17 cellular contexts compared by ENCODE assay signal in genomic region chr6:117544725-117545124, GRCh38.
"Had no signal": no experiment of that assay in that cellular context is flagged by ENCODE, and none has a peak within 500 bp of the region (broad histone marks: within the 10 kb centered on the region; RNA-seq: fewer than 3 reads in every experiment).

No MANE protein-coding gene starts in this region.

- ATAC-seq: T-helper 17 cell had no signal

- FAIRE-seq: TTC549 had no signal

- H3K27me3 ChIP-seq: right lobe of liver, upper lobe of left lung had no signal

- DNase-seq: activated CD4-positive, alpha-beta T cell treated with anti-CD3 and anti-CD28 coated beads, Interleukin-2, amount 50 U/mL, for 1 hour; activated CD4-positive, CD25-positive, alpha-beta regulatory T cell; activated naive CD4-positive, alpha-beta T cell treated with anti-CD3 and anti-CD28 coated beads, Interleukin-2, amount 10 ng/mL, durations not matched to agents 7 days and 5 days; central memory CD4-positive, alpha-beta T cell; cortex of kidney; effector CD8-positive, alpha-beta T cell; hippocampal formation; midbrain; naive B cell; stimulated activated CD4-positive, alpha-beta T cell treated with anti-CD3 and anti-CD28 coated beads, Interleukin-12 subunit alpha, Interleukin-12 subunit beta, amount 100 ng/mL, for 4 hours; stimulated activated naive CD4-positive, alpha-beta T cell; substantia nigra; T-helper 17 cell; upper lobe of left lung had no signal

- H3K4me3 ChIP-seq: right lobe of liver, upper lobe of left lung had no signal

- H3K36me3 ChIP-seq: neutrophil had no signal

- H3K9me3 ChIP-seq: neutrophil, upper lobe of left lung had no signal

- H3K27ac ChIP-seq: neutrophil, upper lobe of left lung had no signal
